Comparison of ENCODE assay signal across 8 cellular contexts in genomic region chr2:68362069-68362468, GRCh38. TPM values are rescaled to one million over a fixed set of nuclear protein-coding genes. Genes with fewer than 3 reads are reported as not detected.
A peak's percentile ranks its signal among the peaks of the same experiment; 100 is the strongest.
DNase-seq lines count a peak whose midpoint lies in the region; ATAC-seq and TF ChIP-seq lines count a peak whose summit lies in the region.

No MANE protein-coding gene starts in this region.

- no peaks in the 10 kb centered on the region for H3K27me3 Mint-ChIP-seq in activated B cell treated with CpG ODN at 0.5 μM for 24 hours
- H3K27me3 Mint-ChIP-seq in central memory CD8-positive, alpha-beta T cell, result no peaks in the 10 kb centered on the region

- TF ChIP-seq CTCF in 22Rv1 (IDR thresholded peaks at IDR 0.05) (peak; percentile 84), activated B cell treated with CpG ODN at 0.5 μM for 24 hours (IDR thresholded peaks at IDR 0.05) (peak; percentile 33)

- H3K4me3 Mint-ChIP-seq in activated B cell treated with CpG ODN at 0.5 μM for 24 hours, result peak overlapping the region; percentile 84
- peak overlapping the region; percentile 98 for H3K4me3 Mint-ChIP-seq in central memory CD8-positive, alpha-beta T cell

- peak overlapping the region; percentile 91 for H3K27ac Mint-ChIP-seq in activated B cell treated with CpG ODN at 0.5 μM for 24 hours
- peak overlapping the region; percentile 91 for H3K27ac Mint-ChIP-seq in central memory CD8-positive, alpha-beta T cell (ENCODE audit: low read depth)

- H3K27ac ChIP-seq in 22Rv1, result no peak overlapping the region

- no peaks in the 10 kb centered on the region for H3K9me3 Mint-ChIP-seq in activated B cell treated with CpG ODN at 0.5 μM for 24 hours
- no peaks in the 10 kb centered on the region for H3K9me3 Mint-ChIP-seq in central memory CD8-positive, alpha-beta T cell

- POLR2A ChIA-PET in activated B cell treated with CpG ODN at 0.5 μM for 24 hours (lab: Charles Lee), result interaction anchor here (1.0 to 1.1 kb wide), 2 partner anchors 26 to 79 kb away, joined by 3 to 7 read pairs; no protein-coding TSS in a partner anchor

- H3K36me3 Mint-ChIP-seq in activated B cell treated with CpG ODN at 0.5 μM for 24 hours (ENCODE audit: low read depth), result peaks cover 13% of the 10 kb centered on the region
- peaks cover 14% of the 10 kb centered on the region for H3K36me3 Mint-ChIP-seq in central memory CD8-positive, alpha-beta T cell (ENCODE audit: insufficient read depth)

- ATAC-seq in GM18498 (IDR thresholded peaks at IDR 0.05; ENCODE audit: unreplicated experiment) (peak; percentile 49), HG03045 (IDR thresholded peaks at IDR 0.05; ENCODE audit: unreplicated experiment) (peak; percentile 52), activated B cell treated with CpG ODN at 0.5 μM for 24 hours (ENCODE audit: low read depth) (peak; percentile 66), left lobe of liver (peak; percentile 97)
- ATAC-seq in central memory CD8-positive, alpha-beta T cell (replicated peaks; ENCODE audit: extremely low read depth, poor library complexity, severe bottlenecking), result peak; percentile 69

- DNase-seq in NCI-H226, result peak; percentile 34
- DNase-seq in activated B cell treated with CpG ODN at 0.5 μM for 24 hours, result peak; percentile 63
- peak; percentile 67 to 73 for DNase-seq in central memory CD8-positive, alpha-beta T cell (ENCODE audit: low spot score in 2 of 2)
- peak; percentile 83 for DNase-seq in left lobe of liver (ENCODE audit: low spot score)
- DNase-seq in stimulated activated CD4-positive, alpha-beta T cell treated with anti-CD3 and anti-CD28 coated beads, TNF-alpha, amount 100 ng/mL, for 24 hours (ENCODE audit: low read depth in 3 of 3), result peak; percentile 68 to 76 (median 68)

- peaks cover 56% of the 10 kb centered on the region for H3K4me1 Mint-ChIP-seq in activated B cell treated with CpG ODN at 0.5 μM for 24 hours
- peaks cover 54% of the 10 kb centered on the region for H3K4me1 Mint-ChIP-seq in central memory CD8-positive, alpha-beta T cell

- CTCF ChIA-PET in activated B cell treated with CpG ODN at 0.5 μM for 24 hours (lab: Charles Lee), result interaction anchor here (0.7 to 5.6 kb wide), 6 partner anchors 24 to 80 kb away, joined by 3 to 47 read pairs (median 3); no protein-coding TSS in a partner anchor

- intact Hi-C loops in activated B cell treated with CpG ODN at 0.5 μM for 24 hours (cut with micrococcal nuclease), result loop anchor here (1.0 to 10.0 kb wide), 7 partner anchors 25 to 373 kb away; partner anchors contain the start of gene ARHGAP25

RNA-seq across cellular contexts. Expression of gene PLEK, which starts 3.0 kb away (rescaled TPM):
- total RNA-seq in activated B cell treated with CpG ODN at 0.5 μM for 24 hours (138 and 140 TPM in 2 replicates), left lobe of liver (2.9 TPM)

RNA-seq across cellular contexts. Expression of gene CNRIP1, which starts 42.3 kb away (rescaled TPM):
- total RNA-seq in activated B cell treated with CpG ODN at 0.5 μM for 24 hours (not detected in 2 replicates), left lobe of liver (2.3 TPM)

Comparison
In these comparisons a context has a peak if more than half of its experiments do, and no peak if none do; other contexts are left out.
1. RNA of gene PLEK, which starts 3.0 kb away (total RNA-seq): 138 to 140 TPM in activated B cell treated with CpG ODN at 0.5 μM for 24 hours; 2.9 TPM in left lobe of liver (single experiment); every median in the first group is over 10 times any median in the second.
2. Peak in every context shown above with its lines, with median percentiles within 50 percentile points of each other: ATAC-seq and DNase-seq.